ENCODE assay signal across 1 cellular context in genomic region chr10:68345621-68346020, GRCh38.
A peak's percentile ranks its signal among the peaks of the same experiment; 100 is the strongest.
TF ChIP-seq lines count a peak whose summit lies in the region.

No MANE protein-coding gene starts in this region.

TF ChIP-seq in GM12878, 131 proteins besides CTCF, POLR2A, EP300 and RAD21:
- TF ChIP-seq CREB1 (IDR thresholded peaks at IDR 0.05; ENCODE audit: low read depth) (no peak), DPF2 (IDR thresholded peaks at IDR 0.05) (no peak), POLR2AphosphoS5 (IDR thresholded peaks at IDR 0.05; ENCODE audit: low read length) (peak; percentile 51)
